In the genomic region with DNA sequence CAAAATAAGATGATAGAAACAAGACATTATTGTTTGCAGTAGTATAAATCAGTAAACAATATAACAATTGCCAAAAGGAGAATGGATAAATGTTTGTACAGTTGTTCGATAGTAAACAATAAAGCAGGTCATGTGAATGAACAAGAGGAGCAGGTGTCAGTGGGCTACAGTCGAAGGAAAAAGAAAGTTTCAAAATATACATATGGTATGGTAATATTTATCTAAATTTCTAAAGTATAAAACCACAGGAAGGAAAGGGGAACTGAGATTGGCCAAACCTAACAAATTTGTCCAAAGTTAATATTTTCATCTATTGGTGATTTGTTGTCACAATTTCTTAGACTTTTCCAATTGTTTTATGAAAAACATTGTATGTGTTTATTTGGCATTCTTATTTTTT, we compare ENCODE assay signal across 28 cellular contexts.
"Had no signal": no experiment of that assay in that cellular context is flagged by ENCODE, and none has a peak within 500 bp of the region (broad histone marks: within the 10 kb centered on the region; RNA-seq: fewer than 3 reads in every experiment).

No MANE protein-coding gene starts in this region.

- H3K27ac ChIP-seq: brain microvascular endothelial cell, esophagus muscularis mucosa, foreskin keratinocyte, gastrocnemius medialis, heart right ventricle, hepatocyte, WERI-Rb-1 had no signal

- DNase-seq: activated B cell treated with CpG ODN at 0.5 μM for 24 hours; activated CD4-positive, alpha-beta T cell treated with anti-CD3 and anti-CD28 coated beads for 48 hours; activated CD4-positive, alpha-beta T cell treated with anti-CD3 and anti-CD28 coated beads, Interleukin-2, amount 50 U/mL, for 1 hour; activated CD4-positive, alpha-beta T cell treated with anti-CD3 and anti-CD28 coated beads, Interleukin-2, amount 50 U/mL, for 48 hours; activated CD8-positive, alpha-beta memory T cell treated with anti-CD3 and anti-CD28 coated beads for 24 hours; activated CD8-positive, alpha-beta T cell treated with anti-CD3 and anti-CD28 coated beads for 36 hours; activated effector memory CD4-positive, alpha-beta T cell treated with Interleukin-2 at 50 U/mL for 16 hours; activated gamma-delta T cell treated with Interleukin-2 at 50 U/mL for 16 hours; activated naive CD4-positive, alpha-beta T cell treated with anti-CD3 and anti-CD28 coated beads, Interleukin-2, amount 50 U/mL, for 16 hours; activated naive CD4-positive, alpha-beta T cell treated with Interleukin-2 at 50 U/mL for 16 hours; activated T-cell treated with anti-CD3 and anti-CD28 coated beads, Interleukin-2, amount 50 U/mL, for 4 hours; amniotic stem cell; anterior cingulate cortex; brain microvascular endothelial cell; cortex of kidney; dermis blood vessel endothelial cell; effector CD4-positive, alpha-beta T cell; effector memory CD8-positive, alpha-beta T cell; erythroblast; foreskin keratinocyte; gastrocnemius medialis; heart right ventricle; T1000; WERI-Rb-1 had no signal

- ATAC-seq: activated CD4-positive, CD25-positive, alpha-beta regulatory T cell treated with anti-CD3 and anti-CD28 coated beads, Interleukin-2, amount 50 U/mL, for 24 hours; activated CD8-positive, alpha-beta T cell treated with anti-CD3 and anti-CD28 coated beads for 36 hours; activated T-cell treated with anti-CD3 and anti-CD28 coated beads, Interleukin-2, amount 50 U/mL, for 4 hours; activated T-helper 17 cell treated with anti-CD3 and anti-CD28 coated beads, Interleukin-2, amount 50 U/mL, for 72 hours; effector memory CD8-positive, alpha-beta T cell; foreskin keratinocyte; gastrocnemius medialis; heart right ventricle had no signal
